Comparison of ENCODE assay signal across 16 cellular contexts in genomic region chr10:19592276-19592675, GRCh38.
A peak's percentile ranks its signal among the peaks of the same experiment; 100 is the strongest.
DNase-seq lines count a peak whose midpoint lies in the region; ATAC-seq and TF ChIP-seq lines count a peak whose summit lies in the region.
"Had no signal": no experiment of that assay in that cellular context is flagged by ENCODE, and none has a peak within 500 bp of the region (broad histone marks: within the 10 kb centered on the region; RNA-seq: fewer than 3 reads in every experiment).

No MANE protein-coding gene starts in this region.

- POLR2A ChIA-PET in IMR-90 (lab: Charles Lee; ENCODE audit: unreplicated experiment): interaction anchor here (0.6 kb wide), 1 partner anchor 1268 kb away, joined by 5 read pairs; no protein-coding TSS in a partner anchor

- H3K56ac ChIP-seq in IMR-90 (ENCODE audit: extremely low read depth, insufficient read depth, low read length): no peak overlapping the region

- H3K27ac Mint-ChIP-seq in chondrocyte (ENCODE audit: unreplicated experiment): no peak overlapping the region
- H3K27ac Mint-ChIP-seq: activated CD4-positive, alpha-beta memory T cell treated with anti-CD3 and anti-CD28 coated beads, Interleukin-2, amount 10 ng/mL, durations not matched to agents 7 days and 5 days; activated naive CD8-positive, alpha-beta T cell treated with anti-CD3 and anti-CD28 coated beads, Interleukin-2, amount 50 U/mL, for 24 hours; CD8-positive, alpha-beta memory T cell; stimulated activated naive CD8-positive, alpha-beta T cell treated with anti-CD3 and anti-CD28 coated beads, Interleukin-15, amount 100 ng/mL, for 72 hours had no signal

- no peaks in the 10 kb centered on the region for H4K20me1 ChIP-seq in IMR-90 (ENCODE audit: insufficient read depth, low read length)

- H3K9ac ChIP-seq in IMR-90 (ENCODE audit: low read depth, low read length): no peak overlapping the region

- 100% methylated on average over 2 of the region's 5 CpGs; no CpG with 5 or more reads in 1 of the 2 experiments for WGBS in IMR-90 (ENCODE audit: extremely low coverage in 2 of 2, insufficient read length in 1 of 2), 2 experiments

- no peak overlapping the region for H3K4me3 Mint-ChIP-seq in chondrocyte (ENCODE audit: unreplicated experiment)
- H3K4me3 Mint-ChIP-seq: activated CD4-positive, alpha-beta memory T cell treated with anti-CD3 and anti-CD28 coated beads, Interleukin-2, amount 10 ng/mL, durations not matched to agents 7 days and 5 days; activated naive CD8-positive, alpha-beta T cell treated with anti-CD3 and anti-CD28 coated beads, Interleukin-2, amount 50 U/mL, for 24 hours; CD8-positive, alpha-beta memory T cell; stimulated activated naive CD8-positive, alpha-beta T cell treated with anti-CD3 and anti-CD28 coated beads, Interleukin-15, amount 100 ng/mL, for 72 hours had no signal

- H3K9me3 Mint-ChIP-seq in chondrocyte (ENCODE audit: low read depth): peaks cover 2% of the 10 kb centered on the region

- no peaks in the 10 kb centered on the region for H3K9me3 ChIP-seq in IMR-90 (ENCODE audit: control insufficient read depth, insufficient read depth, low read length)

- no peak for TF ChIP-seq POLR2A in IMR-90 (IDR thresholded peaks at IDR 0.05; ENCODE audit: low read depth, low read length)
- no peak for TF ChIP-seq POLR2A in erythroblast (IDR thresholded peaks at IDR 0.05; ENCODE audit: low read length)

- H3K27ac ChIP-seq in IMR-90 (ENCODE audit: insufficient read depth, low read length): no peak overlapping the region

- TF ChIP-seq CTCF in IMR-90 (conservative IDR thresholded peaks at IDR 0.05; ENCODE audit: low read depth, low read length) (no peak), astrocyte of the cerebellum (IDR thresholded peaks at IDR 0.05; ENCODE audit: low read depth, low read length, missing control alignments) (no peak), kidney epithelial cell (IDR thresholded peaks at IDR 0.05; ENCODE audit: insufficient read depth, low read length, poor library complexity, severe bottlenecking) (no peak), chondrocyte (IDR thresholded peaks at IDR 0.05) (no peak)

- no peaks in the 10 kb centered on the region for H3K27me3 Mint-ChIP-seq in chondrocyte (ENCODE audit: low read depth)
- H3K27me3 Mint-ChIP-seq: activated CD4-positive, alpha-beta memory T cell treated with anti-CD3 and anti-CD28 coated beads, Interleukin-2, amount 10 ng/mL, durations not matched to agents 7 days and 5 days; activated naive CD8-positive, alpha-beta T cell treated with anti-CD3 and anti-CD28 coated beads, Interleukin-2, amount 50 U/mL, for 24 hours; CD8-positive, alpha-beta memory T cell; stimulated activated naive CD8-positive, alpha-beta T cell treated with anti-CD3 and anti-CD28 coated beads, Interleukin-15, amount 100 ng/mL, for 72 hours had no signal

- DNase-seq in COLO829 (ENCODE audit: low spot score) (peak; percentile 1), IMR-90 (peak; percentile 33), astrocyte of the cerebellum (ENCODE audit: low read depth) (peak; percentile 2), kidney epithelial cell (ENCODE audit: low read depth) (peak; percentile 44), NCI-H69 (lab: John Stamatoyannopoulos, UW) (no peak), chondrocyte (ENCODE audit: low spot score) (no peak), erythroblast (lab: John Stamatoyannopoulos, UW) (no peak)
- DNase-seq: activated CD4-positive, alpha-beta memory T cell treated with anti-CD3 and anti-CD28 coated beads, Interleukin-2, amount 10 ng/mL, durations not matched to agents 7 days and 5 days; activated naive CD8-positive, alpha-beta T cell treated with anti-CD3 and anti-CD28 coated beads, Interleukin-2, amount 50 U/mL, for 24 hours; CD8-positive, alpha-beta memory T cell; GDM1; head of caudate nucleus; NCI-H1930; stimulated activated naive CD8-positive, alpha-beta T cell treated with anti-CD3 and anti-CD28 coated beads, Interleukin-15, amount 100 ng/mL, for 72 hours had no signal

- no peak overlapping the region for H2AK9ac ChIP-seq in IMR-90 (replicated peaks; ENCODE audit: low read depth, low read length, poor library complexity)

- H3K4me2 ChIP-seq in IMR-90 (ENCODE audit: low read depth, low read length): no peak overlapping the region

- H2BK5ac ChIP-seq in IMR-90 (ENCODE audit: low read depth, low read length, poor library complexity, severe bottlenecking): no peak overlapping the region

- no peak overlapping the region for H3K23ac ChIP-seq in IMR-90 (ENCODE audit: low read depth, low read length)

- no peak overlapping the region for H2BK15ac ChIP-seq in IMR-90 (ENCODE audit: low read depth, low read length)

- no peaks in the 10 kb centered on the region for H3K4me1 Mint-ChIP-seq in chondrocyte (ENCODE audit: low read depth)
- H3K4me1 Mint-ChIP-seq: activated CD4-positive, alpha-beta memory T cell treated with anti-CD3 and anti-CD28 coated beads, Interleukin-2, amount 10 ng/mL, durations not matched to agents 7 days and 5 days; activated naive CD8-positive, alpha-beta T cell treated with anti-CD3 and anti-CD28 coated beads, Interleukin-2, amount 50 U/mL, for 24 hours; CD8-positive, alpha-beta memory T cell; stimulated activated naive CD8-positive, alpha-beta T cell treated with anti-CD3 and anti-CD28 coated beads, Interleukin-15, amount 100 ng/mL, for 72 hours had no signal

- H2BK120ac ChIP-seq in IMR-90 (ENCODE audit: low read depth, low read length): no peak overlapping the region

- ATAC-seq in IMR-90 (ENCODE audit: low read depth): no peak
- no peak for ATAC-seq in HG03135 (IDR thresholded peaks at IDR 0.05; ENCODE audit: unreplicated experiment)
- ATAC-seq: activated naive CD8-positive, alpha-beta T cell treated with anti-CD3 and anti-CD28 coated beads, Interleukin-2, amount 50 U/mL, for 24 hours; right cardiac atrium; stimulated activated naive CD8-positive, alpha-beta T cell treated with anti-CD3 and anti-CD28 coated beads, Interleukin-15, amount 100 ng/mL, for 72 hours had no signal

- no peak overlapping the region for H2BK20ac ChIP-seq in IMR-90 (ENCODE audit: low read depth, low read length)

- H2AFZ ChIP-seq in IMR-90 (replicated peaks; ENCODE audit: low read length, poor library complexity): peak overlapping the region; percentile 66

- no peak overlapping the region for H3K18ac ChIP-seq in IMR-90 (ENCODE audit: low read depth, low read length)

- H3K36me3 Mint-ChIP-seq in chondrocyte (ENCODE audit: low read depth): peaks cover 1% of the 10 kb centered on the region
- H3K36me3 Mint-ChIP-seq: CD8-positive, alpha-beta memory T cell had no signal

- dilution Hi-C loops in IMR-90 (cut with HindIII; ENCODE audit: low sequenced_read_pairs, unreplicated experiment): no loop called here

- no peak overlapping the region for H3K14ac ChIP-seq in IMR-90 (replicated peaks; ENCODE audit: low read depth, low read length)

- H3K36me3 ChIP-seq in IMR-90 (ENCODE audit: control insufficient read depth, insufficient read depth, low read length): no peaks in the 10 kb centered on the region
- H3K36me3 ChIP-seq in kidney epithelial cell (ENCODE audit: control insufficient read depth, insufficient read depth, low read length): no peaks in the 10 kb centered on the region

- H4K8ac ChIP-seq in IMR-90 (ENCODE audit: low read depth in 2 of 2, low read length in 2 of 2): no peak overlapping the region

- no peak overlapping the region for H4K5ac ChIP-seq in IMR-90 (ENCODE audit: low read depth, low read length)

- CTCF ChIA-PET in IMR-90 (lab: Yijun Ruan, JAX): no interaction called here

- H3K4me3 ChIP-seq in IMR-90 (ENCODE audit: insufficient read depth, low read depth, low read length) (no peak overlapping the region), astrocyte of the cerebellum (ENCODE audit: low read depth, low read length) (no peak overlapping the region), kidney epithelial cell (ENCODE audit: low read depth, low read length) (no peak overlapping the region)

- no peak overlapping the region for H4K91ac ChIP-seq in IMR-90 (ENCODE audit: insufficient read depth, low read depth, low read length)

- no peak overlapping the region for H3K4ac ChIP-seq in IMR-90 (ENCODE audit: low read depth, low read length)

- no peak for TF ChIP-seq RAD21 in IMR-90 (IDR thresholded peaks at IDR 0.05; ENCODE audit: low read length)

- BruUV-seq in IMR-90 (replicated peaks; lab: Mats Ljungman, UMichigan): no TSS peak

- no peaks in the 10 kb centered on the region for H3K27me3 ChIP-seq in IMR-90 (ENCODE audit: control insufficient read depth, insufficient read depth, low read length)
- no peaks in the 10 kb centered on the region for H3K27me3 ChIP-seq in kidney epithelial cell (ENCODE audit: control insufficient read depth, insufficient read depth, low read length)

- H3K4me1 ChIP-seq in IMR-90 (ENCODE audit: control insufficient read depth, insufficient read depth, low read length): 0 out of 2 replicates have a peak, but pooled peaks cover 1% of the 10 kb centered on the region

- in situ Hi-C loops in IMR-90 (cut with MboI; ENCODE audit: low sequenced_read_pairs) (no loop called here), astrocyte of the cerebellum (cut with HindIII; ENCODE audit: low sequenced_read_pairs) (no loop called here)

- intact Hi-C loops in IMR-90 (cut with micrococcal nuclease): no loop called here

- H2AK5ac ChIP-seq in IMR-90 (ENCODE audit: low read depth, low read length): no peak overlapping the region

- H3K79me1 ChIP-seq in IMR-90 (ENCODE audit: low read depth in 1 of 2, low read length in 2 of 2): no peaks in the 10 kb centered on the region

- no peaks in the 10 kb centered on the region for H3K9me1 ChIP-seq in IMR-90 (ENCODE audit: insufficient read depth, low read length)

TF ChIP-seq in IMR-90, 13 proteins besides CTCF, POLR2A, EP300 and RAD21 (continues in another document):
- TF ChIP-seq MAFK (IDR thresholded peaks at IDR 0.05; ENCODE audit: low read depth, low read length) (no peak), CEBPB (IDR thresholded peaks at IDR 0.05; ENCODE audit: low read depth, low read length) (no peak), MAZ (IDR thresholded peaks at IDR 0.05; ENCODE audit: borderline replicate concordance, low read depth, low read length) (no peak), FOS (IDR thresholded peaks at IDR 0.05; ENCODE audit: low read depth, low read length) (no peak), BHLHE40 (IDR thresholded peaks at IDR 0.05; ENCODE audit: low read depth, low read length) (no peak), SMC3 (IDR thresholded peaks at IDR 0.05; ENCODE audit: low read depth, low read length) (no peak), RFX5 (IDR thresholded peaks at IDR 0.05; ENCODE audit: low read depth, low read length) (no peak), CHD1 (IDR thresholded peaks at IDR 0.05; ENCODE audit: low read depth, low read length) (no peak)
- TF ChIP-seq, protein P1, sequence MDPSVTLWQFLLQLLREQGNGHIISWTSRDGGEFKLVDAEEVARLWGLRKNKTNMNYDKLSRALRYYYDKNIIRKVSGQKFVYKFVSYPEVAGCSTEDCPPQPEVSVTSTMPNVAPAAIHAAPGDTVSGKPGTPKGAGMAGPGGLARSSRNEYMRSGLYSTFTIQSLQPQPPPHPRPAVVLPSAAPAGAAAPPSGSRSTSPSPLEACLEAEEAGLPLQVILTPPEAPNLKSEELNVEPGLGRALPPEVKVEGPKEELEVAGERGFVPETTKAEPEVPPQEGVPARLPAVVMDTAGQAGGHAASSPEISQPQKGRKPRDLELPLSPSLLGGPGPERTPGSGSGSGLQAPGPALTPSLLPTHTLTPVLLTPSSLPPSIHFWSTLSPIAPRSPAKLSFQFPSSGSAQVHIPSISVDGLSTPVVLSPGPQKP (IDR thresholded peaks at IDR 0.05; ENCODE audit: borderline replicate concordance, low read depth, low read length): no peak

Comparison
In these comparisons a context has a peak if more than half of its experiments do, and no peak if none do; other contexts are left out.
1. DNase-seq: peak in COLO829 (single experiment), IMR-90 (single experiment), astrocyte of the cerebellum (single experiment) and kidney epithelial cell (single experiment); none in NCI-H69 (single experiment), chondrocyte (single experiment) and erythroblast (0 of 2).